21 cellular contexts compared by ENCODE assay signal in the genomic region with DNA sequence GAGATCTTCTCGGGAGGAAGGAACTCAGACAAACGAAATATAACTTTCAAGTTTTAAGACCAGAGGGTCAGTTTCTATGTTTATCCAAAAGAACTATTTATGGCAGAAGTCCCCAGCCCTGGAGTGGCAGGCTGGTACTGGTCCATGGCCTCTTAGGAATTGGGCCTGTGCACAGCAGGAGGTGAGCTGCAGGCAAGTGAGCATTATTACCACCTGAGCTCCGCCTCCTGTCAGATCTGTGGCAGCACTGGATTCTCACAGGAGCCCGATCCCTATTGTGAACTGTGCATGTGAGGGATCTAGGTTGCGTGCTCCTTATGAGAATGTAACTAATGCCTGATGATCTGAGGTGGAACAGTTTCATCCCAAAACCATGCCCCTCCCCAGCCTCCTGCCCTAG.
"Had no signal": no experiment of that assay in that cellular context is flagged by ENCODE, and none has a peak within 500 bp of the region (broad histone marks: within the 10 kb centered on the region; RNA-seq: fewer than 3 reads in every experiment).

No MANE protein-coding gene starts in this region.

- H3K4me1 ChIP-seq: esophagus squamous epithelium, testis, upper lobe of left lung, vagina had no signal

- H3K4me3 ChIP-seq: esophagus squamous epithelium, left ventricle myocardium inferior, lung, skin epidermis, testis, upper lobe of left lung, vagina had no signal

- H3K9me3 ChIP-seq: esophagus squamous epithelium, left ventricle myocardium inferior, testis, upper lobe of left lung, vagina had no signal

- H3K27ac ChIP-seq: epithelial cell of prostate, esophagus squamous epithelium, left ventricle myocardium inferior, skin epidermis, testis, upper lobe of left lung, vagina, VCaP had no signal

- H3K36me3 ChIP-seq: esophagus squamous epithelium, left ventricle myocardium inferior, upper lobe of left lung, vagina had no signal

- H3K27me3 ChIP-seq: esophagus squamous epithelium, testis, upper lobe of left lung, vagina had no signal

- ATAC-seq: activated CD4-positive, CD25-positive, alpha-beta regulatory T cell treated with anti-CD3 and anti-CD28 coated beads, Interleukin-2, amount 50 U/mL, for 24 hours; activated naive CD8-positive, alpha-beta T cell treated with anti-CD3 and anti-CD28 coated beads, Interleukin-2, amount 50 U/mL, for 24 hours; activated T-cell treated with anti-CD3 and anti-CD28 coated beads, Interleukin-2, amount 50 U/mL, for 4 hours; activated T-helper 17 cell treated with anti-CD3 and anti-CD28 coated beads, Interleukin-2, amount 50 U/mL, for 72 hours; stimulated activated naive CD8-positive, alpha-beta T cell treated with anti-CD3 and anti-CD28 coated beads, Interleukin-15, Interleukin-2, amounts not matched to agents 100 U/mL and 50 U/mL, for 24 hours had no signal

- DNase-seq: activated CD4-positive, alpha-beta memory T cell treated with anti-CD3 and anti-CD28 coated beads, Interleukin-2, amount 10 ng/mL, durations not matched to agents 7 days and 5 days; activated CD4-positive, alpha-beta T cell treated with anti-CD3 and anti-CD28 coated beads, Interleukin-2, amount 10 ng/mL, durations not matched to agents 7 days and 5 days; activated naive CD8-positive, alpha-beta T cell treated with anti-CD3 and anti-CD28 coated beads, Interleukin-2, amount 50 U/mL, for 24 hours; activated T-cell treated with anti-CD3 and anti-CD28 coated beads, Interleukin-2, amount 50 U/mL, for 4 hours; dermis blood vessel endothelial cell; effector CD4-positive, alpha-beta T cell; esophagus squamous epithelium; left ventricle myocardium inferior; stimulated activated CD4-positive, alpha-beta T cell treated with anti-CD3 and anti-CD28 coated beads, Interleukin-12 subunit alpha, Interleukin-12 subunit beta, amount 100 ng/mL, for 4 hours; stimulated activated CD4-positive, alpha-beta T cell treated with anti-CD3 and anti-CD28 coated beads, Interleukin-4, amount 100 ng/mL, for 1 hour; stimulated activated naive CD8-positive, alpha-beta T cell treated with anti-CD3 and anti-CD28 coated beads, Interleukin-15, Interleukin-2, amounts not matched to agents 100 U/mL and 50 U/mL, for 24 hours; T-helper 9 cell; testis; upper lobe of left lung had no signal
